ENCODE assay signal across 18 cellular contexts in genomic region chr2:182694189-182694588, GRCh38. TPM values are rescaled to one million over a fixed set of nuclear protein-coding genes. Genes with fewer than 3 reads are reported as not detected.
DNase-seq lines count a peak whose midpoint lies in the region; FAIRE-seq and TF ChIP-seq lines count a peak whose summit lies in the region.
"Had no signal": no experiment of that assay in that cellular context is flagged by ENCODE, and none has a peak within 500 bp of the region (broad histone marks: within the 10 kb centered on the region; RNA-seq: fewer than 3 reads in every experiment).

No MANE protein-coding gene starts in this region.

- no peak overlapping the region for H3K4me3 ChIP-seq in H1 (ENCODE audit: extremely low read depth in 1 of 4, insufficient read depth in 2 of 4, low read depth in 3 of 4, low read length in 4 of 4)
- H3K4me3 ChIP-seq: BLaER1 had no signal

- H4K5ac ChIP-seq in H1 (ENCODE audit: insufficient read length, low read depth, low read length): no peak overlapping the region

- no peak overlapping the region for H3K27ac Mint-ChIP-seq in osteocyte (ENCODE audit: unreplicated experiment)
- H3K27ac Mint-ChIP-seq: IgD-negative memory B cell had no signal

- TF ChIP-seq POLR2A in H1 (IDR thresholded peaks at IDR 0.05; ENCODE audit: control extremely low read depth in 1 of 2, low read depth in 2 of 2, low read length in 2 of 2): no peak

- no peaks in the 10 kb centered on the region for H4K20me1 ChIP-seq in H1 (replicated peaks in 1 of 2; ENCODE audit: control insufficient read depth in 1 of 2, insufficient read depth in 2 of 2, low read length in 2 of 2)
- H4K20me1 ChIP-seq: BLaER1 had no signal

- H2BK20ac ChIP-seq in H1 (ENCODE audit: low read length): no peak overlapping the region

- POLR2A ChIA-PET in H1 (lab: Charles Lee; ENCODE audit: partially characterized antibody): no interaction called here

- 95% methylated on average over 4 of the region's 4 CpGs; no CpG with 5 or more reads in 1 of the 2 experiments for whole genome bisulfite sequencing in H1 (ENCODE audit: extremely low coverage in 1 of 2, insufficient coverage in 1 of 2, insufficient read length in 1 of 2, insufficient replicate concordance in 2 of 2, low coverage in 1 of 2, low lambda C conversion rate in 2 of 2, missing lambda C conversion rate in 1 of 2), 2 experiments

- H2AK5ac ChIP-seq in H1 (ENCODE audit: low read depth, low read length): no peak overlapping the region

- no peak for FAIRE-seq in H1 (lab: Jason Lieb, UNC)
- FAIRE-seq: GM19239 had no signal

- no peak overlapping the region for H3K9ac ChIP-seq in H1 (replicated peaks in 1 of 4; ENCODE audit: extremely low read depth in 1 of 4, low read depth in 3 of 4, low read length in 3 of 4)
- H3K9ac ChIP-seq: BLaER1 had no signal

- no peak overlapping the region for H3K27ac ChIP-seq in H1 (ENCODE audit: low read depth, low read length)
- H3K27ac ChIP-seq: BLaER1 had no signal

- no peaks in the 10 kb centered on the region for H3K79me1 ChIP-seq in H1 (ENCODE audit: low read depth, low read length)

- no peaks in the 10 kb centered on the region for H3K4me1 Mint-ChIP-seq in osteocyte (ENCODE audit: unreplicated experiment)
- H3K4me1 Mint-ChIP-seq: CD8-positive, alpha-beta memory T cell; IgD-negative memory B cell had no signal

- peaks cover 21% of the 10 kb centered on the region for H3K27me3 Mint-ChIP-seq in osteocyte (ENCODE audit: unreplicated experiment)
- H3K27me3 Mint-ChIP-seq: IgD-negative memory B cell had no signal

- H3K4ac ChIP-seq in H1 (replicated peaks; ENCODE audit: insufficient read length, low read depth, low read length): peak overlapping the region; percentile 21

- H3K9me3 Mint-ChIP-seq in osteocyte (ENCODE audit: unreplicated experiment): no peaks in the 10 kb centered on the region

- no peaks in the 10 kb centered on the region for H3K27me3 ChIP-seq in H1 (replicated peaks in 1 of 4; ENCODE audit: control insufficient read depth in 3 of 4, extremely low read depth in 1 of 4, insufficient read depth in 3 of 4, low read length in 3 of 4)
- H3K27me3 ChIP-seq: BLaER1 had no signal

- no peaks in the 10 kb centered on the region for H3K36me3 ChIP-seq in H1 (ENCODE audit: control insufficient read depth in 2 of 4, insufficient read depth in 4 of 4, low read length in 3 of 4)
- H3K36me3 ChIP-seq: BLaER1 had no signal

- no peaks in the 10 kb centered on the region for H3K79me2 ChIP-seq in H1 (ENCODE audit: control insufficient read depth in 1 of 2, insufficient read depth in 2 of 2, low read length in 2 of 2)

- H3K9me3 ChIP-seq in H1 (ENCODE audit: insufficient read depth in 2 of 2, low read depth in 1 of 2, low read length in 1 of 2): no peaks in the 10 kb centered on the region
- H3K9me3 ChIP-seq: BLaER1, Caco-2 had no signal

- no peak for TF ChIP-seq EP300 in H1 (IDR thresholded peaks at IDR 0.05; ENCODE audit: borderline replicate concordance in 1 of 2, low read depth in 2 of 2, low read length in 2 of 2)

- no peak overlapping the region for H3K14ac ChIP-seq in H1 (ENCODE audit: insufficient read length)

- no peak overlapping the region for H2AFZ ChIP-seq in H1 (ENCODE audit: low read length)

- no peak overlapping the region for H4K91ac ChIP-seq in H1 (replicated peaks; ENCODE audit: insufficient read length, low read length)

- TF ChIP-seq RAD21 in H1 (IDR thresholded peaks at IDR 0.05 in 1 of 2, conservative IDR thresholded peaks at IDR 0.05 in 1 of 2; ENCODE audit: low read depth in 2 of 2, low read length in 2 of 2): no peak

- H3K23me2 ChIP-seq in H1 (ENCODE audit: low read depth, low read length): no peaks in the 10 kb centered on the region

- H2BK15ac ChIP-seq in H1 (ENCODE audit: low read length): no peak overlapping the region

- H3K18ac ChIP-seq in H1 (ENCODE audit: extremely low read depth, low read length): no peak overlapping the region

- H3K56ac ChIP-seq in H1 (replicated peaks; ENCODE audit: insufficient read length, low read depth, low read length): no peak overlapping the region

- CTCF ChIA-PET in H1 (lab: Charles Lee; ENCODE audit: partially characterized antibody): no interaction called here

- H2BK120ac ChIP-seq in H1 (replicated peaks; ENCODE audit: low read depth, low read length): no peak overlapping the region

- no peak overlapping the region for H3K4me3 Mint-ChIP-seq in osteocyte (ENCODE audit: unreplicated experiment)
- H3K4me3 Mint-ChIP-seq: CD8-positive, alpha-beta memory T cell; IgD-negative memory B cell had no signal

- H4K8ac ChIP-seq in H1 (ENCODE audit: extremely low read depth, insufficient read depth, low read length): no peak overlapping the region

- TF ChIP-seq CTCF in H1 (IDR thresholded peaks at IDR 0.05; ENCODE audit: control extremely low read depth in 1 of 3, insufficient read depth in 1 of 3, low read depth in 1 of 3, low read length in 3 of 3) (no peak), osteocyte (IDR thresholded peaks at IDR 0.05) (no peak)

- H2BK12ac ChIP-seq in H1 (ENCODE audit: low read depth, low read length): no peak overlapping the region

- H3K4me2 ChIP-seq in H1 (ENCODE audit: insufficient read depth in 1 of 2, low read depth in 2 of 2, low read length in 2 of 2): no peak overlapping the region
- H3K4me2 ChIP-seq: BLaER1 had no signal

- H3K23ac ChIP-seq in H1 (ENCODE audit: insufficient read length): no peak overlapping the region

- no peaks in the 10 kb centered on the region for H3K4me1 ChIP-seq in H1 (replicated peaks in 1 of 4; ENCODE audit: control insufficient read depth in 3 of 4, insufficient read depth in 4 of 4, low read length in 3 of 4)
- H3K4me1 ChIP-seq: BLaER1, Caco-2 had no signal

- no peaks in the 10 kb centered on the region for H3K36me3 Mint-ChIP-seq in osteocyte (ENCODE audit: unreplicated experiment)
- H3K36me3 Mint-ChIP-seq: CD8-positive, alpha-beta memory T cell; IgD-negative memory B cell had no signal

- H2BK5ac ChIP-seq in H1 (ENCODE audit: low read depth, low read length): no peak overlapping the region

- DNase-seq in SHP77 (lab: John Stamatoyannopoulos, UW) (peak; percentile 3 to 15), SHP77 treated with DMSO at 0.1 percent for 48 hours (lab: John Stamatoyannopoulos, UW) (no peak), NCI-H187 (lab: John Stamatoyannopoulos, UW) (peak; percentile 38 to 66), NCI-H345 (lab: John Stamatoyannopoulos, UW) (peak; percentile 82), H1 (ENCODE audit: low read depth in 1 of 2, low spot score in 2 of 2) (no peak), DMS114 treated with DMSO at 0.1 percent for 48 hours (lab: John Stamatoyannopoulos, UW; ENCODE audit: unreplicated experiment) (no peak), GOT3 (lab: John Stamatoyannopoulos, UW) (no peak), osteocyte (ENCODE audit: extremely low spot score, unreplicated experiment) (no peak)
- DNase-seq: 8988T; AML-193; Caco-2; CD8-positive, alpha-beta memory T cell; DND-41; GDM1; H7 had no signal

TF ChIP-seq in H1, 55 proteins besides CTCF, POLR2A, EP300 and RAD21:
- TF ChIP-seq KDM1A (IDR thresholded peaks at IDR 0.05; ENCODE audit: borderline replicate concordance, low read length) (no peak), TAF1 (IDR thresholded peaks at IDR 0.05; ENCODE audit: low read depth, low read length) (no peak), HDAC6 (IDR thresholded peaks at IDR 0.05; ENCODE audit: low read depth, low read length) (no peak), TCF12 (IDR thresholded peaks at IDR 0.05; ENCODE audit: low read depth, low read length) (no peak), CBX8 (IDR thresholded peaks at IDR 0.05; ENCODE audit: borderline replicate concordance, low read depth, low read length) (no peak), JUN (IDR thresholded peaks at IDR 0.05; ENCODE audit: low read depth, low read length) (no peak), CBX5 (IDR thresholded peaks at IDR 0.05; ENCODE audit: low read depth, low read length) (no peak)
TF ChIP-seq in H1: peak in this region for 0.

RNA-seq across cellular contexts. Expression of gene DNAJC10, which starts 21.9 kb away (rescaled TPM):
- total RNA-seq in H1 (2021; fragmentation: NEBNext Ultra II Directional; extraction: Animal tissue kit (Norgen Biotek cat#: 25700)): 121 and 128 TPM in 2 replicates
- 13.4 and 23.2 TPM in 2 replicates for polyA plus RNA-seq in H1 (2011; rRNA removed)
- polyA plus RNA-seq in H1 (2011; cell fraction: cytosol; rRNA removed): 29.8 TPM
- 13.3 TPM for polyA plus RNA-seq in H1 (2011; cell fraction: nucleus; rRNA removed)
- 33.6 to 77.3 TPM (median 43.3 TPM) in 4 replicates for polyA plus RNA-seq in H1 (2012, experiment 1 of 2)
- 3.0 TPM for polyA plus RNA-seq in H1 (2012, experiment 2 of 2)
- polyA plus RNA-seq in H1 (2013, experiment 1 of 2): 66.2 TPM
- 74.4 TPM for polyA plus RNA-seq in H1 (2013, experiment 2 of 2)
- polyA minus RNA-seq in H1 (2011; rRNA and poly(A)+ RNA removed): 31.3 and 58.9 TPM in 2 replicates
- polyA minus RNA-seq in H1 (2011; cell fraction: cytosol; rRNA and poly(A)+ RNA removed): 30.5 TPM
- 46.0 TPM for polyA minus RNA-seq in H1 (2011; cell fraction: nucleus; rRNA and poly(A)+ RNA removed)
- total RNA-seq in osteocyte: 157 and 167 TPM in 2 replicates

Comparison
In these comparisons a context has a peak if more than half of its experiments do, and no peak if none do; other contexts are left out.
1. DNase-seq: peak in SHP77 (2 of 2), NCI-H187 (2 of 2) and NCI-H345 (single experiment); none in SHP77 treated with DMSO at 0.1 percent for 48 hours (single experiment), H1 (0 of 2), DMS114 treated with DMSO at 0.1 percent for 48 hours (single experiment), GOT3 (single experiment) and osteocyte (single experiment).